Comparison of ENCODE assay signal across 8 cellular contexts in the genomic region with DNA sequence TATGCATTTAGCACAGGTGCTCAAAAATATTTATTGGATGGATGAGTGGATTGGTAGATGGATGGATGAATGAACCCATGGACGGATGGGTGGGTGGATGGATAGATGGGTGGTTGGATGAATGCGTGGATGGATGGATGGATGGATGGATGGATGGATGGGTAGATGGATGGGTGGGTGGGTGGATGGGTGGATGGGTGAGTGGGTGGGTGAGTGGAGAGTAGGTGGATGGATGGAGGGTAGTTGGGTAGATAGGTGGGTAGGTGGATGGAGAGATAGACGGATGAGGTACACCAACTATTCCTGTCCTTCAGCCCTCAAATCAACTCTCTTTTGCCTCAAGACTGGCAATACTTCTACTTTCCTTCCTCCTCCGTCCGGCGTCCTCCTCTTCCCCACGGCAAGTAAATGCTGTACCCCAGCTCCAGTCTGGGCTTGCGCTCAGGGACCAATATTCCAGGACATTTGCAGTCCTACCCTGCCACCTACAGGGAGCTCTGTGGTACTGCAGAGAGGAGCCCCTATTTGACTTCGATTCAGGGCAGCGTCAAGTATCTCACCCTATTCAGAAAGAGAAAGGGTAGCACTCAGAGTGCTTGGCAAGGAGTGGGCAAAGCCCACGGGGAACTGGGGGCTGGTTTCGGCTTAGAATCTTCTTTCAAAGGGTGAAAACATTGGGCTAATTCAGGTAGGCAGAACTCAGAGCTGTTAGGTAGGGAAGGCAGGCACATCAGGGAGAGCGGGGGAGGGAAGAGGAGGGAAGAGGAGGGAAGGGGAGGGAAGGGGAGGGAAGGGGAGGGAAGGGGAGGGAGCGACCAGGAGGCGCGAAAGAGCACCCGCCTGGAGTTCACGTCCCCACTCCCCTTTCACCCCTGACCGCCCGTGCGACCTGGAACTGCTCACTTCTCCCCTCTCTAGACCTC. TPM values are rescaled to one million over a fixed set of nuclear protein-coding genes. Genes with fewer than 3 reads are reported as not detected.
DNase-seq lines count a peak whose midpoint lies in the region; ATAC-seq and TF ChIP-seq lines count a peak whose summit lies in the region.
"Not testable (repeated sequence)": the region's sequence is repeated elsewhere in the genome, so short reads cannot be mapped to it uniquely, and the experiment has no call there.

No MANE protein-coding gene starts in this region.

- not testable (repeated sequence) for H3K4me3 Mint-ChIP-seq in CD8-positive, alpha-beta memory T cell

- not testable (repeated sequence) for BruUV-seq in OCI-LY7 (replicated peaks; lab: Mats Ljungman, UMichigan)

- TF ChIP-seq CTCF in OCI-LY7 (conservative IDR thresholded peaks at IDR 0.05; ENCODE audit: low read length) (peak; percentile 68), right lobe of liver (IDR thresholded peaks at IDR 0.05) (peak; percentile 53 to 70 (median 55))

- H3K9me2 ChIP-seq in OCI-LY7 (ENCODE audit: insufficient read depth, low read length), result not testable (repeated sequence)

- POLR2A ChIA-PET in CD8-positive, alpha-beta memory T cell (lab: Charles Lee); OCI-LY7 (lab: Charles Lee): not testable (repeated sequence)

- not testable (repeated sequence) for TF ChIP-seq POLR2A in right lobe of liver (IDR thresholded peaks at IDR 0.05)

- peak; percentile 10 to 68 (median 56) for DNase-seq in CD8-positive, alpha-beta memory T cell
- not testable (repeated sequence) for DNase-seq in OCI-LY7 (ENCODE audit: low spot score)
- DNase-seq in activated CD8-positive, alpha-beta memory T cell treated with anti-CD3 and anti-CD28 coated beads, Interleukin-2, amount 50 U/mL, for 4 hours, result peak; percentile 45
- DNase-seq in effector CD4-positive, alpha-beta T cell, result peak; percentile 15
- peak in 2 of 3 donors; percentile 24 to 51 for DNase-seq in right lobe of liver
- DNase-seq in stimulated activated CD4-positive, alpha-beta T cell treated with anti-CD3 and anti-CD28 coated beads, Interleukin-4, amount 100 ng/mL, for 4 hours, result peak; percentile 20 to 39

- H2AFZ ChIP-seq in OCI-LY7 (ENCODE audit: low read length), result not testable (repeated sequence)

- WGBS in right lobe of liver (ENCODE audit: insufficient coverage, low coverage, low lambda C conversion rate, missing lambda C conversion rate), result 8% methylated on average over 12 of the region's 21 CpGs

- not testable (repeated sequence) for H3K9ac ChIP-seq in HUES6 (ENCODE audit: low read length)

- not testable (repeated sequence) for H3K27ac ChIP-seq in CD8-positive, alpha-beta memory T cell (ENCODE audit: low read depth, low read length); HUES6 (ENCODE audit: low read depth, low read length); OCI-LY7 (ENCODE audit: low read depth, low read length, poor library complexity, severe bottlenecking); right lobe of liver

- H3K9me3 ChIP-seq in CD8-positive, alpha-beta memory T cell (ENCODE audit: low read length); HUES6 (ENCODE audit: control insufficient read depth, insufficient read depth, low read depth, low read length); OCI-LY7 (ENCODE audit: low read length); right lobe of liver: not testable (repeated sequence)

- H3K4me2 ChIP-seq in OCI-LY7 (ENCODE audit: low read length), result not testable (repeated sequence)

- not testable (repeated sequence) for H3K9me3 Mint-ChIP-seq in CD8-positive, alpha-beta memory T cell

- not testable (repeated sequence) for H3K27me3 ChIP-seq in CD8-positive, alpha-beta memory T cell (ENCODE audit: insufficient read depth, low read length, poor library complexity, severe bottlenecking); HUES6 (ENCODE audit: control insufficient read depth, insufficient read depth, low read length); right lobe of liver

- ATAC-seq in GM19467 (IDR thresholded peaks at IDR 0.05; ENCODE audit: unreplicated experiment) (peak; percentile 49), right lobe of liver (peak; percentile 93 to 97 (median 96))

- CTCF ChIA-PET in CD8-positive, alpha-beta memory T cell (lab: Charles Lee); OCI-LY7 (lab: Charles Lee; ENCODE audit: unreplicated experiment): not testable (repeated sequence)

- not testable (repeated sequence) for H3K4me1 ChIP-seq in CD8-positive, alpha-beta memory T cell (ENCODE audit: insufficient read depth, low read length); HUES6 (ENCODE audit: control insufficient read depth, insufficient read depth, low read length); OCI-LY7 (ENCODE audit: insufficient read depth, low read length, poor library complexity, severe bottlenecking); right lobe of liver

- not testable (repeated sequence) for H3K36me3 ChIP-seq in CD8-positive, alpha-beta memory T cell (ENCODE audit: insufficient read depth, low read length); HUES6 (ENCODE audit: control insufficient read depth, insufficient read depth, low read length); OCI-LY7 (ENCODE audit: insufficient read depth, low read length); right lobe of liver

- H3K4me3 ChIP-seq in CD8-positive, alpha-beta memory T cell (ENCODE audit: low read length); OCI-LY7 (ENCODE audit: low read depth, low read length, poor library complexity, severe bottlenecking); right lobe of liver: not testable (repeated sequence)
- peak overlapping the region; percentile 40; the same call in 1 of the 2 replicates for H3K4me3 ChIP-seq in HUES6 (ENCODE audit: low read depth, low read length)

- intact Hi-C loops in OCI-LY7 (cut with micrococcal nuclease; ENCODE audit: unreplicated experiment); right lobe of liver (cut with DNase I): not testable (repeated sequence)

- peak overlapping the region in 4 of 8 donors; percentile 8 to 86 (median 32) for H3K27ac Mint-ChIP-seq in CD8-positive, alpha-beta memory T cell

- peaks cover 13 to 26% (median 18%) of the 10 kb centered on the region in 3 donors for H3K4me1 Mint-ChIP-seq in CD8-positive, alpha-beta memory T cell

- not testable (repeated sequence) for H3K36me3 Mint-ChIP-seq in CD8-positive, alpha-beta memory T cell

- H3K79me2 ChIP-seq in OCI-LY7 (ENCODE audit: insufficient read depth, low read depth, low read length), result not testable (repeated sequence)

- not testable (repeated sequence) for H3K27me3 Mint-ChIP-seq in CD8-positive, alpha-beta memory T cell

- H4K20me1 ChIP-seq in OCI-LY7 (ENCODE audit: insufficient read depth, low read length), result not testable (repeated sequence)

RNA-seq across cellular contexts. Expression of a gene that starts 30.3 kb away (rescaled TPM):
- total RNA-seq in CD8-positive, alpha-beta memory T cell, result 1,000 to 10,000 TPM; 1,654 to 1,749 TPM
- 3,131 TPM for polyA plus RNA-seq in CD8-positive, alpha-beta memory T cell
- total RNA-seq in OCI-LY7 (2014; rRNA removed; shearing (Covaris generic)), result 2,355 and 2,645 TPM in 2 replicates
- total RNA-seq in OCI-LY7 (2022) (1,902 and 2,030 TPM in 2 replicates), right lobe of liver (100 to 1,000 TPM; 413 to 736 (median 445) TPM)

RNA-seq across cellular contexts. Expression of a gene that starts 41.5 kb away (rescaled TPM):
- total RNA-seq in CD8-positive, alpha-beta memory T cell, result 10 to 100 TPM; 90.6 to 92.8 TPM
- 229 TPM for polyA plus RNA-seq in CD8-positive, alpha-beta memory T cell
- 322 and 349 TPM in 2 replicates for total RNA-seq in OCI-LY7 (2014; rRNA removed; shearing (Covaris generic))
- total RNA-seq in OCI-LY7 (2022) (224 and 233 TPM in 2 replicates), right lobe of liver (100 to 1,000 TPM; 103 to 160 (median 109) TPM)
